Comparison of ENCODE assay signal across 8 cellular contexts in the genomic region with DNA sequence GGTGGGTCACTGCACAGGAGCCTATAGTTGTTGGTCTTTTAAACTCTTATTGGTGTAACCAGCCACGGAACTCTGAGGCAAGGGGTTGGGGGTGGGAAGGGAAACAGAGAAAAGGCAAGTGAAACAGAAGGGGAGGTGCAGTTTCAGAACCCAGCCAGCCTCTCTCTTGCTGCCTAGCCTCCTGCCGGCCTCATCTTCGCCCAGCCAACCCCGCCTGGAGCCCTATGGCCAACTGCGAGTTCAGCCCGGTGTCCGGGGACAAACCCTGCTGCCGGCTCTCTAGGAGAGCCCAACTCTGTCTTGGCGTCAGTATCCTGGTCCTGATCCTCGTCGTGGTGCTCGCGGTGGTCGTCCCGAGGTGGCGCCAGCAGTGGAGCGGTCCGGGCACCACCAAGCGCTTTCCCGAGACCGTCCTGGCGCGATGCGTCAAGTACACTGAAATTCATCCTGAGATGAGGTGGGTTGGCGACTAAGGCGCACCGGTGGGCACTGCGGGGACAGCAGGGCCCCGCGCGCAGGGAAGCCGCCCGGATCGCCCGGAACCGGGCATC. TPM values are rescaled to one million over a fixed set of nuclear protein-coding genes. Genes with fewer than 3 reads are reported as not detected.
DNase-seq lines count a peak whose midpoint lies in the region; ATAC-seq and TF ChIP-seq lines count a peak whose summit lies in the region.

TSS of gene CD38 (plus strand) at position 138 of the 551 bp plus-strand sequence. CDS start at position 225, 87 bp downstream.

- H3K27ac Mint-ChIP-seq in T-helper 1 cell treated with Interleukin-12 subunit alpha and Interleukin-12 subunit beta and Interleukin-4 antibody, amounts not matched to agents 30 μg/mL and 1 μg/mL, for 36 hours = peak within 1 kb of the TSS; percentile 92
- H3K27ac Mint-ChIP-seq in effector memory CD8-positive, alpha-beta T cell = peak within 1 kb of the TSS; percentile 46 to 63

- WGBS in thymus = 1% methylated on average over 36 of the region's 36 CpGs

- H3K9ac ChIP-seq in mucosa of rectum (ENCODE audit: low read depth in 1 of 2, low read length in 2 of 2) = peak within 1 kb of the TSS; percentile 47 to 54

- H3K36me3 Mint-ChIP-seq in T-helper 1 cell treated with Interleukin-12 subunit alpha and Interleukin-12 subunit beta and Interleukin-4 antibody, amounts not matched to agents 30 μg/mL and 1 μg/mL, for 36 hours (ENCODE audit: low read depth) = peaks cover 41% of the 10 kb centered on the region
- no peaks in the 10 kb centered on the region for H3K36me3 Mint-ChIP-seq in effector memory CD8-positive, alpha-beta T cell (ENCODE audit: insufficient read depth)

- peak; percentile 73 for ATAC-seq in HG03135 (IDR thresholded peaks at IDR 0.05; ENCODE audit: unreplicated experiment)
- peak; percentile 43 for ATAC-seq in effector memory CD8-positive, alpha-beta T cell (replicated peaks)

- H3K9me3 ChIP-seq in mucosa of rectum (ENCODE audit: control insufficient read depth in 2 of 2, low read length in 2 of 2) (no peaks in the 10 kb centered on the region), thymus (ENCODE audit: control insufficient read depth) (no peaks in the 10 kb centered on the region)

- H3K4me1 ChIP-seq in mucosa of rectum (ENCODE audit: control insufficient read depth in 2 of 2, insufficient read depth in 2 of 2, low read length in 2 of 2) = peaks cover 9 to 11% of the 10 kb centered on the region in 2 donors
- peaks cover 30% of the 10 kb centered on the region for H3K4me1 ChIP-seq in thymus (ENCODE audit: control insufficient read depth, insufficient read depth, low read length)

- no peaks in the 10 kb centered on the region for H3K9me3 Mint-ChIP-seq in T-helper 1 cell treated with Interleukin-12 subunit alpha and Interleukin-12 subunit beta and Interleukin-4 antibody, amounts not matched to agents 30 μg/mL and 1 μg/mL, for 36 hours
- no peaks in the 10 kb centered on the region for H3K9me3 Mint-ChIP-seq in effector memory CD8-positive, alpha-beta T cell

- in situ Hi-C loops in GM18951 (cut with MboI; ENCODE audit: low sequenced_read_pairs, unreplicated experiment) = no loop called here

- H3K36me3 ChIP-seq in mucosa of rectum (ENCODE audit: control insufficient read depth in 2 of 2, insufficient read depth in 2 of 2, low read length in 2 of 2) (no peaks in the 10 kb centered on the region), thymus (ENCODE audit: control insufficient read depth, insufficient read depth) (peaks cover 10% of the 10 kb centered on the region)

- H3K27me3 ChIP-seq in mucosa of rectum (ENCODE audit: control insufficient read depth in 2 of 2, insufficient read depth in 2 of 2, low read length in 2 of 2) = no peaks in the 10 kb centered on the region
- H3K27me3 ChIP-seq in thymus (ENCODE audit: control insufficient read depth, insufficient read depth) = no peaks in the 10 kb centered on the region

- H3K4me3 ChIP-seq in mucosa of rectum (ENCODE audit: low read length in 2 of 2) (peak within 1 kb of the TSS; percentile 62 to 70), thymus (ENCODE audit: low read length) (peak within 1 kb of the TSS; percentile 92)

- peak; percentile 85 for TF ChIP-seq POLR2A in GM18951 (IDR thresholded peaks at IDR 0.05; ENCODE audit: extremely low read depth, insufficient read depth, insufficient read length)

- H3K27ac ChIP-seq in mucosa of rectum (ENCODE audit: low read depth in 2 of 2, low read length in 2 of 2) (peak within 1 kb of the TSS in 1 of 2 donors; percentile 58), thymus (ENCODE audit: low read depth) (peak within 1 kb of the TSS; percentile 93)

- DNase-seq in AG08396 (ENCODE audit: low spot score) = peak; percentile 21
- DNase-seq in effector memory CD8-positive, alpha-beta T cell = peak in 1 of 3 experiments; percentile 9
- DNase-seq in NCI-H1092 (lab: John Stamatoyannopoulos, UW) = no peak

- peak within 1 kb of the TSS; percentile 94 for H3K4me3 Mint-ChIP-seq in T-helper 1 cell treated with Interleukin-12 subunit alpha and Interleukin-12 subunit beta and Interleukin-4 antibody, amounts not matched to agents 30 μg/mL and 1 μg/mL, for 36 hours
- peak within 1 kb of the TSS; percentile 78 to 83 for H3K4me3 Mint-ChIP-seq in effector memory CD8-positive, alpha-beta T cell

- H3K27me3 Mint-ChIP-seq in T-helper 1 cell treated with Interleukin-12 subunit alpha and Interleukin-12 subunit beta and Interleukin-4 antibody, amounts not matched to agents 30 μg/mL and 1 μg/mL, for 36 hours (ENCODE audit: low read depth) = no peaks in the 10 kb centered on the region
- peaks cover under 1 to 42% of the 10 kb centered on the region in 2 donors for H3K27me3 Mint-ChIP-seq in effector memory CD8-positive, alpha-beta T cell

- peaks cover 65% of the 10 kb centered on the region for H3K4me1 Mint-ChIP-seq in T-helper 1 cell treated with Interleukin-12 subunit alpha and Interleukin-12 subunit beta and Interleukin-4 antibody, amounts not matched to agents 30 μg/mL and 1 μg/mL, for 36 hours (ENCODE audit: low read depth)
- peaks cover 24 to 30% of the 10 kb centered on the region in 2 donors for H3K4me1 Mint-ChIP-seq in effector memory CD8-positive, alpha-beta T cell (ENCODE audit: low read depth in 2 of 2)

RNA-seq across cellular contexts. Expression of gene CD38, which starts in this region (rescaled TPM):
- 31.0 TPM for polyA plus RNA-seq in thymus
